1 cellular context compared by ENCODE assay signal in genomic region chr3:142578309-142579223, GRCh38.
TF ChIP-seq lines count a peak whose summit lies in the region.

Gene ATR, minus strand, starts transcription at chr3:142578733. Its CDS starts 29 bp downstream, at chr3:142578704.

TF ChIP-seq in HEK293, 187 proteins besides CTCF, POLR2A, EP300 and RAD21 (continued from another document and continues in another):
- peak; percentile 59 for TF ChIP-seq ZNF518A (tag by site-specific recombination; conservative IDR thresholded peaks at IDR 0.05; ENCODE audit: low read depth)
- TF ChIP-seq ZNF341 (tag by site-specific recombination; IDR thresholded peaks at IDR 0.05; ENCODE audit: low read depth), result peak; percentile 88
- peak; percentile 71 for TF ChIP-seq PATZ1 (tag by site-specific recombination; IDR thresholded peaks at IDR 0.05)
- peak; percentile 89 for TF ChIP-seq ZBTB26 (tag by site-specific recombination; optimal IDR thresholded peaks at IDR 0.05)
- TF ChIP-seq TCF7L2 (IDR thresholded peaks at IDR 0.05; ENCODE audit: borderline replicate concordance, low read depth, low read length), result peak; percentile 74; the same call in 1 of the 2 replicates
- TF ChIP-seq TRIM28 (IDR thresholded peaks at IDR 0.05; ENCODE audit: borderline replicate concordance, low read length), result peak; percentile 79
- no peak for TF ChIP-seq ZNF223 (tag by site-specific recombination; IDR thresholded peaks at IDR 0.05)
- peak; percentile 65; the same call in 1 of the 2 replicates for TF ChIP-seq HIC1 (tag by site-specific recombination; IDR thresholded peaks at IDR 0.05)
- TF ChIP-seq ZNF555 (tag by site-specific recombination; conservative IDR thresholded peaks at IDR 0.05), result no peak
- peak; percentile 63; the same call in 1 of the 2 replicates for TF ChIP-seq REPIN1 (tag by site-specific recombination; IDR thresholded peaks at IDR 0.05; ENCODE audit: low read depth)
- TF ChIP-seq PRDM10 (tag by site-specific recombination; IDR thresholded peaks at IDR 0.05), result peak; percentile 57
- TF ChIP-seq OSR2 (tag by site-specific recombination; IDR thresholded peaks at IDR 0.05), result peak; percentile 92
- no peak for TF ChIP-seq ZNF791 (tag by site-specific recombination; IDR thresholded peaks at IDR 0.05)
- TF ChIP-seq ZNF530 (tag by site-specific recombination; IDR thresholded peaks at IDR 0.05; ENCODE audit: low read depth), result no peak
- no peak for TF ChIP-seq ATF2 (tag by site-specific recombination; IDR thresholded peaks at IDR 0.05; ENCODE audit: low read depth)
- peak; percentile 85 for TF ChIP-seq KLF8 (tag by site-specific recombination; IDR thresholded peaks at IDR 0.05)
- TF ChIP-seq BCL11A (tag by site-specific recombination; IDR thresholded peaks at IDR 0.05; ENCODE audit: low read depth), result no peak
- TF ChIP-seq MZF1 (tag by site-specific recombination; IDR thresholded peaks at IDR 0.05; ENCODE audit: borderline replicate concordance), result peak; percentile 37; the same call in 1 of the 2 replicates
- TF ChIP-seq ZNF362 (tag by site-specific recombination; IDR thresholded peaks at IDR 0.05), result no peak
- TF ChIP-seq ZNF24 (tag by site-specific recombination; IDR thresholded peaks at IDR 0.05), result peak; percentile 88; the same call in 1 of the 2 replicates
- TF ChIP-seq ZNF544 (tag by site-specific recombination; IDR thresholded peaks at IDR 0.05), result no peak
- no peak for TF ChIP-seq ZNF624 (tag by site-specific recombination; IDR thresholded peaks at IDR 0.05)
- TF ChIP-seq ZNF174 (tag by site-specific recombination; IDR thresholded peaks at IDR 0.05), result no peak
- TF ChIP-seq ZNF449 (tag by site-specific recombination; IDR thresholded peaks at IDR 0.05), result peak; percentile 47; the same call in 1 of the 2 replicates
- no peak for TF ChIP-seq ZBTB7A (tag by site-specific recombination; IDR thresholded peaks at IDR 0.05; ENCODE audit: low read depth)
- TF ChIP-seq ZFP69B (tag by site-specific recombination; IDR thresholded peaks at IDR 0.05), result peak; percentile 75
- TF ChIP-seq ZNF19 (tag by site-specific recombination; IDR thresholded peaks at IDR 0.05; ENCODE audit: low read depth), result no peak
- no peak for TF ChIP-seq ZNF664 (tag by site-specific recombination; IDR thresholded peaks at IDR 0.05)
- no peak for TF ChIP-seq ZNF169 (tag by site-specific recombination; IDR thresholded peaks at IDR 0.05)
- TF ChIP-seq ZNF792 (tag by site-specific recombination; IDR thresholded peaks at IDR 0.05), result no peak
- no peak for TF ChIP-seq ZNF138 (tag by site-specific recombination; IDR thresholded peaks at IDR 0.05; ENCODE audit: borderline replicate concordance)
- peak; percentile 67 for TF ChIP-seq GLIS2 (tag by site-specific recombination; IDR thresholded peaks at IDR 0.05)
- no peak for TF ChIP-seq ZNF211 (tag by site-specific recombination; IDR thresholded peaks at IDR 0.05; ENCODE audit: low read depth)
- TF ChIP-seq PRDM1 (tag by site-specific recombination; IDR thresholded peaks at IDR 0.05), result peak; percentile 88
- TF ChIP-seq ZNF48 (tag by site-specific recombination; IDR thresholded peaks at IDR 0.05), result no peak
- TF ChIP-seq ZNF510 (tag by site-specific recombination; IDR thresholded peaks at IDR 0.05; ENCODE audit: insufficient replicate concordance), result no peak
- peak; percentile 83 for TF ChIP-seq YY1 (tag by site-specific recombination; IDR thresholded peaks at IDR 0.05)
- TF ChIP-seq ZNF175 (tag by site-specific recombination; IDR thresholded peaks at IDR 0.05), result no peak
- peak; percentile 51; the same call in 1 of the 2 replicates for TF ChIP-seq PRDM4 (tag by site-specific recombination; IDR thresholded peaks at IDR 0.05)
